Comparison of ENCODE assay signal across 8 cellular contexts in the genomic region with DNA sequence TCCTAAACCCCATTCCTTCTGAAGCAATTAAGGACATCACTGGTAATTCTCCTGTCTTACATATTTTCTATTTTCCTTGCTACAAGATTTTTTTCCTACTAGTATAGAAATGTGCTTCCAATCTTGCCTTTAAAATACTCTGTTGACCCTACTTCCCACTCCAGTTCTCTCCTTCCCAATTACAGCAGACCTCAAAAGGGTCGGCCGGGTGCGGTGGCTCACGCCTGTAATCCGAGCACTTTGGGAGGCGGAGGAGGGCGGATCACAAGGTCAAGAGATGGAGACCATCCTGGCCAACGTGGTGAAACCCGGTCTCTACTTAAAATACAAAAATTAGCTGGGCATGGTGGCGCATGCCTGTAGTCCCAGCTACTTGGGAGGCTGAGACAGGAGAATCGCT. TPM values are rescaled to one million over a fixed set of nuclear protein-coding genes. Genes with fewer than 3 reads are reported as not detected.
A peak's percentile ranks its signal among the peaks of the same experiment; 100 is the strongest.
DNase-seq lines count a peak whose midpoint lies in the region; ATAC-seq and TF ChIP-seq lines count a peak whose summit lies in the region.
"Not testable (repeated sequence)": the region's sequence is repeated elsewhere in the genome, so short reads cannot be mapped to it uniquely, and the experiment has no call there.

No MANE protein-coding gene starts in this region.

- peaks cover 21% of the 10 kb centered on the region for H3K79me2 ChIP-seq in GM23338 (replicated peaks; ENCODE audit: insufficient read depth)

- H3K27ac ChIP-seq in CD4-positive, CD25-positive, alpha-beta regulatory T cell (ENCODE audit: insufficient read depth, low read length, poor library complexity, severe bottlenecking); GM23338 (ENCODE audit: low read depth): not testable (repeated sequence)

- not testable (repeated sequence) for H3K4me3 ChIP-seq in CD4-positive, CD25-positive, alpha-beta regulatory T cell (ENCODE audit: low read depth, low read length); GM23338

- peaks cover 24% of the 10 kb centered on the region for H3K36me3 ChIP-seq in CD4-positive, CD25-positive, alpha-beta regulatory T cell (ENCODE audit: control insufficient read depth, insufficient read depth, low read length)
- peaks cover 27% of the 10 kb centered on the region for H3K36me3 ChIP-seq in GM23338 (ENCODE audit: insufficient read depth)

- not testable (repeated sequence) for H2AFZ ChIP-seq in GM23338

- peaks cover 20 to 51% (median 24%) of the 10 kb centered on the region in 4 donors for H3K4me1 Mint-ChIP-seq in CD4-positive, CD25-positive, alpha-beta regulatory T cell
- peaks cover 24% of the 10 kb centered on the region for H3K4me1 Mint-ChIP-seq in GM23338
- H3K4me1 Mint-ChIP-seq in T-helper 17 cell, result peaks cover 29% of the 10 kb centered on the region
- H3K4me1 Mint-ChIP-seq in activated CD8-positive, alpha-beta memory T cell treated with anti-CD3 and anti-CD28 coated beads, Interleukin-2, amount 10 ng/mL, durations not matched to agents 7 days and 5 days, result peaks cover 42% of the 10 kb centered on the region
- H3K4me1 Mint-ChIP-seq in activated naive CD4-positive, alpha-beta T cell treated with anti-CD3 and anti-CD28 coated beads, Interleukin-2, amount 10 ng/mL, durations not matched to agents 7 days and 5 days, result peaks cover 57% of the 10 kb centered on the region
- not testable (repeated sequence) for H3K4me1 Mint-ChIP-seq in MCF 10A (ENCODE audit: insufficient read depth, unreplicated experiment)
- H3K4me1 Mint-ChIP-seq in natural killer cell treated with Interleukin-12 subunit alpha and Interleukin-12 subunit beta and Interleukin-15 and Interleukin-18, amount 100 ng/mL, for 72 hours (ENCODE audit: low read depth in 2 of 2), result peaks cover 36 to 43% of the 10 kb centered on the region in 2 donors
- peaks cover 17% of the 10 kb centered on the region for H3K4me1 Mint-ChIP-seq in type B pancreatic cell (ENCODE audit: unreplicated experiment)

- H3K4me3 Mint-ChIP-seq in CD4-positive, CD25-positive, alpha-beta regulatory T cell, result peak overlapping the region; percentile 30 to 98 (median 66)
- H3K4me3 Mint-ChIP-seq in GM23338 (peak overlapping the region; percentile 28; the same call in 2 of the 3 replicates), T-helper 17 cell (peak overlapping the region; percentile 25), MCF 10A (ENCODE audit: unreplicated experiment) (peak overlapping the region; percentile 5), type B pancreatic cell (peak overlapping the region; percentile 75)
- H3K4me3 Mint-ChIP-seq in activated CD8-positive, alpha-beta memory T cell treated with anti-CD3 and anti-CD28 coated beads, Interleukin-2, amount 10 ng/mL, durations not matched to agents 7 days and 5 days, result peak overlapping the region; percentile 23
- H3K4me3 Mint-ChIP-seq in activated naive CD4-positive, alpha-beta T cell treated with anti-CD3 and anti-CD28 coated beads, Interleukin-2, amount 10 ng/mL, durations not matched to agents 7 days and 5 days, result peak overlapping the region; percentile 51
- peak overlapping the region; percentile 80 for H3K4me3 Mint-ChIP-seq in natural killer cell treated with Interleukin-12 subunit alpha and Interleukin-12 subunit beta and Interleukin-15 and Interleukin-18, amount 100 ng/mL, for 72 hours

- H3K4me2 ChIP-seq in GM23338, result not testable (repeated sequence)

- H3K9me2 ChIP-seq in GM23338 (ENCODE audit: insufficient read depth), result not testable (repeated sequence)

- not testable (repeated sequence) for H3K36me3 Mint-ChIP-seq in CD4-positive, CD25-positive, alpha-beta regulatory T cell; T-helper 17 cell (ENCODE audit: low read depth); type B pancreatic cell
- peaks cover 48% of the 10 kb centered on the region for H3K36me3 Mint-ChIP-seq in GM23338 (ENCODE audit: low read depth)
- peaks cover 40% of the 10 kb centered on the region for H3K36me3 Mint-ChIP-seq in activated CD8-positive, alpha-beta memory T cell treated with anti-CD3 and anti-CD28 coated beads, Interleukin-2, amount 10 ng/mL, durations not matched to agents 7 days and 5 days
- H3K36me3 Mint-ChIP-seq in activated naive CD4-positive, alpha-beta T cell treated with anti-CD3 and anti-CD28 coated beads, Interleukin-2, amount 10 ng/mL, durations not matched to agents 7 days and 5 days, result peaks cover 30% of the 10 kb centered on the region
- H3K36me3 Mint-ChIP-seq in MCF 10A (ENCODE audit: insufficient read depth, unreplicated experiment), result peaks cover 13% of the 10 kb centered on the region
- H3K36me3 Mint-ChIP-seq in natural killer cell treated with Interleukin-12 subunit alpha and Interleukin-12 subunit beta and Interleukin-15 and Interleukin-18, amount 100 ng/mL, for 72 hours, result peaks cover 17% of the 10 kb centered on the region

- H3K27ac Mint-ChIP-seq in CD4-positive, CD25-positive, alpha-beta regulatory T cell, result peak overlapping the region; percentile 55 to 84 (median 72)
- H3K27ac Mint-ChIP-seq in GM23338; activated naive CD4-positive, alpha-beta T cell treated with anti-CD3 and anti-CD28 coated beads, Interleukin-2, amount 10 ng/mL, durations not matched to agents 7 days and 5 days; MCF 10A (ENCODE audit: low read depth, unreplicated experiment): not testable (repeated sequence)
- H3K27ac Mint-ChIP-seq in T-helper 17 cell, result peak overlapping the region; percentile 83
- H3K27ac Mint-ChIP-seq in activated CD8-positive, alpha-beta memory T cell treated with anti-CD3 and anti-CD28 coated beads, Interleukin-2, amount 10 ng/mL, durations not matched to agents 7 days and 5 days, result peak overlapping the region; percentile 39
- peak overlapping the region in 1 of 2 donors; percentile 23 for H3K27ac Mint-ChIP-seq in natural killer cell treated with Interleukin-12 subunit alpha and Interleukin-12 subunit beta and Interleukin-15 and Interleukin-18, amount 100 ng/mL, for 72 hours
- peak overlapping the region; percentile 3 for H3K27ac Mint-ChIP-seq in type B pancreatic cell

- not testable (repeated sequence) for H3K27me3 ChIP-seq in CD4-positive, CD25-positive, alpha-beta regulatory T cell (ENCODE audit: control insufficient read depth, insufficient read depth, low read length); GM23338 (ENCODE audit: insufficient read depth)

- not testable (repeated sequence) for BruUV-seq in MCF 10A (replicated peaks; lab: Mats Ljungman, UMichigan)

- H3K27me3 Mint-ChIP-seq in CD4-positive, CD25-positive, alpha-beta regulatory T cell; T-helper 17 cell; activated CD8-positive, alpha-beta memory T cell treated with anti-CD3 and anti-CD28 coated beads, Interleukin-2, amount 10 ng/mL, durations not matched to agents 7 days and 5 days; activated naive CD4-positive, alpha-beta T cell treated with anti-CD3 and anti-CD28 coated beads, Interleukin-2, amount 10 ng/mL, durations not matched to agents 7 days and 5 days; MCF 10A (ENCODE audit: insufficient read depth, unreplicated experiment); natural killer cell treated with Interleukin-12 subunit alpha and Interleukin-12 subunit beta and Interleukin-15 and Interleukin-18, amount 100 ng/mL, for 72 hours; type B pancreatic cell: not testable (repeated sequence)
- peaks cover 20% of the 10 kb centered on the region for H3K27me3 Mint-ChIP-seq in GM23338 (ENCODE audit: insufficient read depth, low read depth, poor library complexity)

- TF ChIP-seq CTCF in GM23338 (conservative IDR thresholded peaks at IDR 0.05; ENCODE audit: low read depth in 2 of 2); MCF 10A (IDR thresholded peaks at IDR 0.05; ENCODE audit: unreplicated experiment); type B pancreatic cell (conservative IDR thresholded peaks at IDR 0.05): not testable (repeated sequence)

- H4K20me1 ChIP-seq in GM23338 (replicated peaks; ENCODE audit: insufficient read depth), result not testable (repeated sequence)

- H3K9me3 Mint-ChIP-seq in CD4-positive, CD25-positive, alpha-beta regulatory T cell; GM23338; activated CD8-positive, alpha-beta memory T cell treated with anti-CD3 and anti-CD28 coated beads, Interleukin-2, amount 10 ng/mL, durations not matched to agents 7 days and 5 days (ENCODE audit: low read depth); activated naive CD4-positive, alpha-beta T cell treated with anti-CD3 and anti-CD28 coated beads, Interleukin-2, amount 10 ng/mL, durations not matched to agents 7 days and 5 days; MCF 10A (ENCODE audit: unreplicated experiment); natural killer cell treated with Interleukin-12 subunit alpha and Interleukin-12 subunit beta and Interleukin-15 and Interleukin-18, amount 100 ng/mL, for 72 hours; type B pancreatic cell: not testable (repeated sequence)

- H3K4me1 ChIP-seq in CD4-positive, CD25-positive, alpha-beta regulatory T cell (ENCODE audit: control insufficient read depth, insufficient read depth, low read length, poor library complexity, severe bottlenecking), result peaks cover 21% of the 10 kb centered on the region
- H3K4me1 ChIP-seq in GM23338 (ENCODE audit: insufficient read depth), result peaks cover 10% of the 10 kb centered on the region

- ATAC-seq in CD4-positive, CD25-positive, alpha-beta regulatory T cell (ENCODE audit: low read depth in 2 of 2); GM23338; T-helper 17 cell; activated CD8-positive, alpha-beta memory T cell treated with anti-CD3 and anti-CD28 coated beads, Interleukin-2, amount 10 ng/mL, durations not matched to agents 7 days and 5 days; natural killer cell treated with Interleukin-12 subunit alpha and Interleukin-12 subunit beta and Interleukin-15 and Interleukin-18, amount 100 ng/mL, for 72 hours: not testable (repeated sequence)

- H3K9me3 ChIP-seq in CD4-positive, CD25-positive, alpha-beta regulatory T cell (ENCODE audit: control insufficient read depth in 2 of 2, low read length in 2 of 2); T-helper 17 cell (ENCODE audit: control insufficient read depth, low read length, poor library complexity, severe bottlenecking): not testable (repeated sequence)

- intact Hi-C loops in MCF 10A (cut with micrococcal nuclease), result loop anchor here (5.0 kb wide), 1 partner anchor 252 kb away; the partner anchor contains the start of gene ARL2

- peaks cover 23% of the 10 kb centered on the region for H3F3A ChIP-seq in GM23338 (replicated peaks; ENCODE audit: low read depth)

- POLR2A ChIA-PET in MCF 10A (lab: Yijun Ruan, JAX), result interaction anchor here (1.4 kb wide), 1 partner anchor 49 kb away, joined by 4 read pairs; no protein-coding TSS in a partner anchor

- not testable (repeated sequence) for DNase-seq in CD4-positive, CD25-positive, alpha-beta regulatory T cell; GM23338 (ENCODE audit: low spot score); T-helper 17 cell; activated CD8-positive, alpha-beta memory T cell treated with anti-CD3 and anti-CD28 coated beads, Interleukin-2, amount 10 ng/mL, durations not matched to agents 7 days and 5 days; activated naive CD4-positive, alpha-beta T cell treated with anti-CD3 and anti-CD28 coated beads, Interleukin-2, amount 10 ng/mL, durations not matched to agents 7 days and 5 days; MCF 10A (ENCODE audit: unreplicated experiment); natural killer cell treated with Interleukin-12 subunit alpha and Interleukin-12 subunit beta and Interleukin-15 and Interleukin-18, amount 100 ng/mL, for 72 hours (ENCODE audit: low spot score); type B pancreatic cell (ENCODE audit: extremely low spot score, unreplicated experiment)

- CTCF ChIA-PET in activated CD8-positive, alpha-beta memory T cell treated with anti-CD3 and anti-CD28 coated beads, Interleukin-2, amount 10 ng/mL, durations not matched to agents 7 days and 5 days (lab: Charles Lee), result interaction anchor here (0.7 to 2.8 kb wide), 7 partner anchors 17 to 522 kb away, joined by 3 to 16 read pairs (median 3); partner anchors contain the start of gene CDC42EP2
- CTCF ChIA-PET in activated naive CD4-positive, alpha-beta T cell treated with anti-CD3 and anti-CD28 coated beads, Interleukin-2, amount 10 ng/mL, durations not matched to agents 7 days and 5 days (lab: Charles Lee), result interaction anchor here (0.6 to 3.0 kb wide), 5 partner anchors 39 to 65 kb away, joined by 3 to 12 read pairs (median 6); partner anchors contain the start of gene CDC42EP2
- CTCF ChIA-PET in MCF 10A (lab: Yijun Ruan, JAX), result interaction anchor here (0.6 to 7.5 kb wide), 7 partner anchors 10 to 65 kb away, joined by 3 to 63 read pairs (median 14); partner anchors contain the start of gene CDC42EP2

RNA-seq across cellular contexts. Expression of gene POLA2, which starts 3.0 kb away (rescaled TPM):
- total RNA-seq in CD4-positive, CD25-positive, alpha-beta regulatory T cell, result 25.7 TPM
- polyA plus RNA-seq in CD4-positive, CD25-positive, alpha-beta regulatory T cell, result 10 to 100 TPM in 3 of 4 donors, 1 to 10 TPM in 1; 8.3 to 13.4 (median 12.8) TPM
- 25.9 and 30.4 TPM in 2 replicates for total RNA-seq in GM23338 (2014; rRNA removed; shearing (Covaris generic))
- 17.4 and 22.5 TPM in 2 replicates for polyA plus RNA-seq in GM23338 (2016; fragmentation: Nextera tagmentation; extraction: Ambion mirVana)
- total RNA-seq in T-helper 17 cell (10 to 100 TPM; 13.0 to 15.4 TPM), MCF 10A (2022) (8.8 and 10.3 TPM in 2 replicates), type B pancreatic cell (ENCODE audit: low replicate concordance) (18.4 and 32.4 TPM in 2 replicates)
- 10 to 100 TPM; 79.8 to 89.5 TPM for total RNA-seq in activated CD8-positive, alpha-beta memory T cell treated with anti-CD3 and anti-CD28 coated beads, Interleukin-2, amount 10 ng/mL, durations not matched to agents 7 days and 5 days
- 10 to 100 TPM; 56.8 to 80.9 TPM for total RNA-seq in natural killer cell treated with Interleukin-12 subunit alpha and Interleukin-12 subunit beta and Interleukin-15 and Interleukin-18, amount 100 ng/mL, for 72 hours

RNA-seq across cellular contexts. Expression of gene CDC42EP2, which starts 49.9 kb away (rescaled TPM):
- total RNA-seq in CD4-positive, CD25-positive, alpha-beta regulatory T cell, result 1.9 TPM
- not detected for polyA plus RNA-seq in CD4-positive, CD25-positive, alpha-beta regulatory T cell
- 17.7 and 19.0 TPM in 2 replicates for total RNA-seq in GM23338 (2014; rRNA removed; shearing (Covaris generic))
- polyA plus RNA-seq in GM23338 (2016; fragmentation: Nextera tagmentation; extraction: Ambion mirVana), result 16.1 and 18.2 TPM in 2 replicates
- total RNA-seq in T-helper 17 cell, result under 1 TPM in 1 of 2 donors, not detected in 1; 0.55 TPM
- 1 to 10 TPM in 1 of 2 experiments, not detected in 1; 1.4 TPM for total RNA-seq in activated CD8-positive, alpha-beta memory T cell treated with anti-CD3 and anti-CD28 coated beads, Interleukin-2, amount 10 ng/mL, durations not matched to agents 7 days and 5 days
- 24.5 and 35.0 TPM in 2 replicates for total RNA-seq in MCF 10A (2022)
- 1 to 10 TPM in 1 of 2 donors, not detected in 1; 1.7 TPM for total RNA-seq in natural killer cell treated with Interleukin-12 subunit alpha and Interleukin-12 subunit beta and Interleukin-15 and Interleukin-18, amount 100 ng/mL, for 72 hours
- total RNA-seq in type B pancreatic cell (ENCODE audit: low replicate concordance), result 9.4 and 12.9 TPM in 2 replicates

Comparison
In these comparisons a context has a peak if more than half of its experiments do, and no peak if none do; other contexts are left out.
1. H3K4me3 Mint-ChIP-seq: peak in every context shown above with its lines; median percentile 80 in natural killer cell treated with Interleukin-12 subunit alpha and Interleukin-12 subunit beta and Interleukin-15 and Interleukin-18, amount 100 ng/mL, for 72 hours; 75 in type B pancreatic cell; 66 in CD4-positive, CD25-positive, alpha-beta regulatory T cell; 51 in activated naive CD4-positive, alpha-beta T cell treated with anti-CD3 and anti-CD28 coated beads, Interleukin-2, amount 10 ng/mL, durations not matched to agents 7 days and 5 days; 28 in GM23338; 25 in T-helper 17 cell; 23 in activated CD8-positive, alpha-beta memory T cell treated with anti-CD3 and anti-CD28 coated beads, Interleukin-2, amount 10 ng/mL, durations not matched to agents 7 days and 5 days; 5 in MCF 10A.